7 cellular contexts compared by ENCODE assay signal in the genomic region with DNA sequence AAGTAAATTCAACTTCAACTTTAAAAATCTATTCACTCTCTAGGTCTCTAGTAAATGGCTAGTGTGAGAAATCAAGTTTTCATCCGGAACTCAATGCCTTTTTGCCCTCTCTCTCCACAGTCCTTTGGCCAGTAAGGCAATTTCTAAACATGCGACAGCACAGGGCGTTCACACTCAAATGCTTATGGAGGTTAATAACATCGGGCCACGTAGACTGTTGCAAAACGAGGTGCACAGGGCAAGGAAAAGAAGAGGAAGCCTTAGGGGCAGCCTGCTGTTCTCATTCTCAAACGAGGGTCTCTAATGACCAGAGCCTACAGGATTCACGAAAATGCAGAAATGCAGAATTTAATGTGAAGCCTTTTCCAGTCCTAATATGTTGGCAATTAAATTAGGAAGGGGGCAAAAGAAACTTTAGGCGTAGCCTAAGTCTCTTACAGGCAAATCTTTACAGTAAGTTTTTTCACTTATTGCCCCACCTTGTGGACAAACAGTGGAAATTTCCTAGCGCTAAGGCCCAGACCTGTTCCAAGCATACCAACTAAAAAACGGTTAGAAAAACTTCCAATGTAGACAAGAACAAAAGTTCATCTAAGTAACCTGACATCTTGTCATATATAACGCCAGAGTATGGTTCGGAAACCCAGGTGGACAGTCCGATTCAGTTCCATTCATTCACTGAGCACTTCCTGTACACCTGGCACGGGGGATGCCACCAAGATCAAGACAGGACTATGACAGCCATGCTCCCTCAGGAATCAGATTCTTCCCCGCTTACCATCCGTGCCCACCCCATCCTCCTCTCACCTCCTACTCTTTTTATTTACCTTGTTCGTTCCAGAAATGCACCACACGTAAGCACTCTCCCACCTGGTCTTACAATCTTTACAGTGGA. TPM values are rescaled to one million over a fixed set of nuclear protein-coding genes. Genes with fewer than 3 reads are reported as not detected.
A peak's percentile ranks its signal among the peaks of the same experiment; 100 is the strongest.
DNase-seq lines count a peak whose midpoint lies in the region; ATAC-seq and TF ChIP-seq lines count a peak whose summit lies in the region.

No MANE protein-coding gene starts in this region.

- no peak overlapping the region for H3K9ac ChIP-seq in SU-DHL-6 (ENCODE audit: low read length)

- peaks cover 5 to 7% of the 10 kb centered on the region in 2 donors for H3K4me1 ChIP-seq in naive thymus-derived CD4-positive, alpha-beta T cell (ENCODE audit: control insufficient read depth in 2 of 2, insufficient read depth in 2 of 2, low read length in 2 of 2)

- H2AFZ ChIP-seq in SU-DHL-6 (ENCODE audit: low read depth, low read length, severe bottlenecking), result peak overlapping the region; percentile 59

- peak; percentile 68 for ATAC-seq in GM19467 (IDR thresholded peaks at IDR 0.05; ENCODE audit: unreplicated experiment)
- peak; percentile 53 for ATAC-seq in esophagus mucosa
- peak; percentile 58 for ATAC-seq in naive thymus-derived CD4-positive, alpha-beta T cell

- no peaks in the 10 kb centered on the region for H3K9me2 ChIP-seq in SU-DHL-6 (replicated peaks; ENCODE audit: insufficient read depth, low read length)

- TF ChIP-seq CTCF in SU-DHL-6 (IDR thresholded peaks at IDR 0.05; ENCODE audit: insufficient read depth, low read length, poor library complexity, severe bottlenecking), result peak; percentile 73

- peak overlapping the region; percentile 14 for H3K4me2 ChIP-seq in SU-DHL-6 (ENCODE audit: low read depth, low read length, poor library complexity, severe bottlenecking)

- intact Hi-C loops in naive thymus-derived CD4-positive, alpha-beta T cell (cut with micrococcal nuclease), result loop anchor here (1.0 to 5.0 kb wide), 9 partner anchors 42 to 485 kb away; a partner anchor contains a TSS

- H3K36me3 Mint-ChIP-seq in naive thymus-derived CD4-positive, alpha-beta T cell, result peaks cover 0 to 3% (median 0%) of the 10 kb centered on the region in 5 donors

- H3K27me3 ChIP-seq in SU-DHL-6 (ENCODE audit: low read length), result no peaks in the 10 kb centered on the region
- H3K27me3 ChIP-seq in naive thymus-derived CD4-positive, alpha-beta T cell (ENCODE audit: control insufficient read depth in 2 of 2, insufficient read depth in 2 of 2, low read length in 2 of 2), result no peaks in the 10 kb centered on the region

- H3K27ac Mint-ChIP-seq in naive thymus-derived CD4-positive, alpha-beta T cell, result peak overlapping the region in 3 of 9 donors; percentile 18 to 86 (median 20)

- H3K9me3 Mint-ChIP-seq in naive thymus-derived CD4-positive, alpha-beta T cell, result no peaks in the 10 kb centered on the region

- peaks cover 0 to 2% (median 0%) of the 10 kb centered on the region in 5 donors for H3K27me3 Mint-ChIP-seq in naive thymus-derived CD4-positive, alpha-beta T cell

- DNase-seq in ELR (ENCODE audit: low read depth) (peak; percentile 70), KBM-7 (peak; percentile 84), activated gamma-delta T cell (lab: John Stamatoyannopoulos, UW) (no peak)
- peak in 7 of 9 donors; percentile 16 to 64 (median 51) for DNase-seq in naive thymus-derived CD4-positive, alpha-beta T cell

- H3K4me1 Mint-ChIP-seq in naive thymus-derived CD4-positive, alpha-beta T cell, result peaks cover 13 to 27% (median 14%) of the 10 kb centered on the region in 7 donors

- H3K9me3 ChIP-seq in SU-DHL-6 (ENCODE audit: insufficient read depth, low read length), result no peaks in the 10 kb centered on the region
- no peaks in the 10 kb centered on the region for H3K9me3 ChIP-seq in naive thymus-derived CD4-positive, alpha-beta T cell (ENCODE audit: control insufficient read depth in 2 of 3, low read length in 3 of 3)

- in situ Hi-C loops in KBM-7 (cut with MboI; ENCODE audit: low pct_unique_long_range_greater_than_20kb, low sequenced_read_pairs), result no loop called here

- POLR2A ChIA-PET in naive thymus-derived CD4-positive, alpha-beta T cell (lab: Charles Lee), result no interaction called here

- H4K20me1 ChIP-seq in SU-DHL-6 (ENCODE audit: low read depth, low read length), result no peaks in the 10 kb centered on the region

- no peaks in the 10 kb centered on the region for H3K79me2 ChIP-seq in SU-DHL-6 (ENCODE audit: insufficient read depth, low read length)

- H3K36me3 ChIP-seq in SU-DHL-6 (ENCODE audit: low read length), result no peaks in the 10 kb centered on the region
- H3K36me3 ChIP-seq in naive thymus-derived CD4-positive, alpha-beta T cell (ENCODE audit: control insufficient read depth in 2 of 3, insufficient read depth in 3 of 3, low read length in 3 of 3), result no peaks in the 10 kb centered on the region

- CTCF ChIA-PET in naive thymus-derived CD4-positive, alpha-beta T cell (lab: Charles Lee), result interaction anchor here (1.0 kb wide), 1 partner anchor 400 kb away, joined by 4 read pairs; no protein-coding TSS in a partner anchor

- H3K4me3 Mint-ChIP-seq in naive thymus-derived CD4-positive, alpha-beta T cell, result peak overlapping the region; percentile 10 to 64 (median 34)

- no peaks in the 10 kb centered on the region; the same call in 1 of the 2 replicates for H3F3A ChIP-seq in SU-DHL-6 (ENCODE audit: insufficient read depth)

- H3K27ac ChIP-seq in SU-DHL-6 (ENCODE audit: low read depth, low read length), result no peak overlapping the region
- H3K27ac ChIP-seq in naive thymus-derived CD4-positive, alpha-beta T cell (ENCODE audit: low read depth, low read length), result no peak overlapping the region

- H3K4me3 ChIP-seq in SU-DHL-6 (ENCODE audit: insufficient read depth, low read length, poor library complexity, severe bottlenecking), result no peak overlapping the region
- no peak overlapping the region for H3K4me3 ChIP-seq in naive thymus-derived CD4-positive, alpha-beta T cell (ENCODE audit: low read length)

RNA-seq across cellular contexts. Expression of a gene that starts 5.1 kb away (rescaled TPM):
- total RNA-seq in esophagus mucosa, result not detected
- total RNA-seq in naive thymus-derived CD4-positive, alpha-beta T cell, result not detected
- not detected for polyA plus RNA-seq in naive thymus-derived CD4-positive, alpha-beta T cell

RNA-seq across cellular contexts. Expression of a gene that starts 5.2 kb away (rescaled TPM):
- 7.3 TPM for total RNA-seq in esophagus mucosa
- total RNA-seq in naive thymus-derived CD4-positive, alpha-beta T cell, result 10 to 100 TPM in 1 of 5 experiments, 1 to 10 TPM in 4; 3.2 to 19.9 (median 4.3) TPM
- 1 to 10 TPM; 1.1 to 1.6 TPM for polyA plus RNA-seq in naive thymus-derived CD4-positive, alpha-beta T cell
